In the genomic region with DNA sequence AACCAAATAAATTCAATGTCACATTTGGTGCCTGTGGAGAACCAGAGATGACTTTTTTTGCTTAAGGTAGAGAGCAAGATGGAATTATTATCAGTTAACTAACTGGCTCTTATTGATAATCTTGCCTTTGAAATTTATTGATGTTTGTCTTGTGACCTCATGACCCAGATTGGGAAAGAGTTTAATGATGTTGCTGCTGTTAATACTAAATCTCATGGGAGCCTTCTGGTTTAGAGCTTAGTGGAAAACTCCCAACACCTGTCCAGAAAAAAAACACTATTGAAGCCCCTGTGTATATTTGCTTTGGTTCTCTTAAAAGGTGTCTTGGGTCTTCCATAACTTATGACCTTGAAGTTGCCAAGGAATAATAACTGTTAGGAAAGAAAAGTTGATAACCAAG, we compare ENCODE assay signal across 12 cellular contexts. TPM values are rescaled to one million over a fixed set of nuclear protein-coding genes. Genes with fewer than 3 reads are reported as not detected.
DNase-seq lines count a peak whose midpoint lies in the region; ATAC-seq and TF ChIP-seq lines count a peak whose summit lies in the region.
"Had no signal": no experiment of that assay in that cellular context is flagged by ENCODE, and none has a peak within 500 bp of the region (broad histone marks: within the 10 kb centered on the region; RNA-seq: fewer than 3 reads in every experiment).

No MANE protein-coding gene starts in this region.

- H3K4me3 ChIP-seq in ascending aorta (no peak overlapping the region), neural progenitor cell (no peak overlapping the region)
- H3K4me3 ChIP-seq: BLaER1 treated with 17β-estradiol and CSF1 and Interleukin-3, amounts not matched to agents 10 nM and 100 nM; sigmoid colon; SK-N-MC had no signal

- no peaks in the 10 kb centered on the region for H3K4me1 Mint-ChIP-seq in neural progenitor cell

- H3K4me1 ChIP-seq in ascending aorta (peaks cover 0 to 3% of the 10 kb centered on the region in 2 donors), neural progenitor cell (no peaks in the 10 kb centered on the region)

- H3K4me2 ChIP-seq in neural progenitor cell, result no peak overlapping the region

- peaks cover 41% of the 10 kb centered on the region for H3K36me3 Mint-ChIP-seq in neural progenitor cell

- H3F3A ChIP-seq in neural progenitor cell (ENCODE audit: low read depth), result peaks cover 61% of the 10 kb centered on the region

- DNase-seq in HuH-7 (ENCODE audit: low spot score), result peak; percentile 36
- no peak for DNase-seq in ascending aorta (ENCODE audit: low spot score in 2 of 2)
- no peak for DNase-seq in neural progenitor cell (ENCODE audit: low spot score)
- DNase-seq in stimulated activated CD8-positive, alpha-beta memory T cell treated with anti-CD3 and anti-CD28 coated beads, Interleukin-4, amount 100 ng/mL, for 48 hours, result no peak
- DNase-seq in mesenteric fat pad (ENCODE audit: low spot score), result no peak
- DNase-seq: NCI-H1436 treated with DMSO at 0.1 percent for 48 hours; sigmoid colon; stimulated activated CD4-positive, alpha-beta T cell treated with anti-CD3 and anti-CD28 coated beads, Interleukin-4, amount 100 ng/mL, for 4 hours; stimulated activated naive CD4-positive, alpha-beta T cell treated with Interleukin-2 at 50 U/mL for 16 hours had no signal

- H3K79me2 ChIP-seq in neural progenitor cell (ENCODE audit: low read depth), result peaks cover 49% of the 10 kb centered on the region

- peaks cover 2% of the 10 kb centered on the region for H3K9me3 Mint-ChIP-seq in neural progenitor cell

- H3K4me3 Mint-ChIP-seq in neural progenitor cell, result no peak overlapping the region

- H3K36me3 ChIP-seq in ascending aorta, result peaks cover 61 to 81% of the 10 kb centered on the region in 2 donors
- H3K36me3 ChIP-seq in neural progenitor cell, result peaks cover 28% of the 10 kb centered on the region

- no peak for TF ChIP-seq CTCF in ascending aorta (IDR thresholded peaks at IDR 0.05)
- TF ChIP-seq CTCF in neural progenitor cell (IDR thresholded peaks at IDR 0.05), result no peak

- no peak for ATAC-seq in HG03097 (IDR thresholded peaks at IDR 0.05; ENCODE audit: low FRiP score, unreplicated experiment)

- H3K27me3 ChIP-seq in ascending aorta (no peaks in the 10 kb centered on the region), neural progenitor cell (no peaks in the 10 kb centered on the region)
- H3K27me3 ChIP-seq: BLaER1 treated with 17β-estradiol and CSF1 and Interleukin-3, amounts not matched to agents 10 nM and 100 nM; sigmoid colon had no signal

- H3K9ac ChIP-seq in neural progenitor cell, result peak overlapping the region; percentile 12
- H3K9ac ChIP-seq: BLaER1 treated with 17β-estradiol and CSF1 and Interleukin-3, amounts not matched to agents 10 nM and 100 nM had no signal

- peaks cover 41% of the 10 kb centered on the region for H4K20me1 ChIP-seq in neural progenitor cell (ENCODE audit: low read depth)

- H3K9me3 ChIP-seq in ascending aorta (no peaks in the 10 kb centered on the region), neural progenitor cell (ENCODE audit: low read depth) (no peaks in the 10 kb centered on the region)
- H3K9me3 ChIP-seq: BLaER1 treated with 17β-estradiol and CSF1 and Interleukin-3, amounts not matched to agents 10 nM and 100 nM; sigmoid colon had no signal

- intact Hi-C loops in ascending aorta (cut with DNase I), result no loop called here

- H3K27ac Mint-ChIP-seq in neural progenitor cell, result no peak overlapping the region

- H2AFZ ChIP-seq in neural progenitor cell (replicated peaks), result no peak overlapping the region

- H3K27ac ChIP-seq in ascending aorta, result peak overlapping the region; percentile 14 to 15
- no peak overlapping the region for H3K27ac ChIP-seq in neural progenitor cell
- H3K27ac ChIP-seq: BLaER1 treated with 17β-estradiol and CSF1 and Interleukin-3, amounts not matched to agents 10 nM and 100 nM; SK-N-MC had no signal

- H3K27me3 Mint-ChIP-seq in neural progenitor cell (ENCODE audit: insufficient read depth, low read depth), result peaks cover 8% of the 10 kb centered on the region

RNA-seq across cellular contexts. Expression of a gene that starts 10.0 kb away (rescaled TPM):
- total RNA-seq in ascending aorta (58.9 TPM), neural progenitor cell (ENCODE audit: low replicate concordance) (96.1 and 104 TPM in 2 replicates), mesenteric fat pad (55.5 TPM)

RNA-seq across cellular contexts. Expression of a gene that starts 14.7 kb away (rescaled TPM):
- total RNA-seq in ascending aorta (61.0 TPM), neural progenitor cell (ENCODE audit: low replicate concordance) (50.1 and 52.4 TPM in 2 replicates), mesenteric fat pad (44.5 TPM)

RNA-seq across cellular contexts. Expression of a gene that starts 15.6 kb away (rescaled TPM):
- total RNA-seq in ascending aorta (not detected), neural progenitor cell (ENCODE audit: low replicate concordance) (0.74 TPM in 1 of 2 replicates, not detected in the other), mesenteric fat pad (12.6 TPM)

RNA-seq across cellular contexts. Expression of a gene that starts 16.5 kb away (rescaled TPM):
- 89.7 TPM for total RNA-seq in ascending aorta
- total RNA-seq in neural progenitor cell (ENCODE audit: low replicate concordance), result 78.9 and 87.4 TPM in 2 replicates
- total RNA-seq in mesenteric fat pad, result 146 TPM

RNA-seq across cellular contexts. Expression of a gene that starts 27.0 kb away (rescaled TPM):
- 37.5 TPM for total RNA-seq in ascending aorta
- 474 and 475 TPM in 2 replicates for total RNA-seq in neural progenitor cell (ENCODE audit: low replicate concordance)
- total RNA-seq in mesenteric fat pad, result 116 TPM
